32 cellular contexts compared by ENCODE assay signal in genomic region chr11:12372111-12372510, GRCh38. TPM values are rescaled to one million over a fixed set of nuclear protein-coding genes. Genes with fewer than 3 reads are reported as not detected.
"Had no signal": no experiment of that assay in that cellular context is flagged by ENCODE, and none has a peak within 500 bp of the region (broad histone marks: within the 10 kb centered on the region; RNA-seq: fewer than 3 reads in every experiment).

No MANE protein-coding gene starts in this region.

- H3K27ac ChIP-seq: adrenal gland, ascending aorta, breast epithelium, cardiac muscle cell, coronary artery, dorsolateral prefrontal cortex had no signal

- H3K9me3 ChIP-seq: adrenal gland, ascending aorta, breast epithelium had no signal

- ATAC-seq: activated CD4-positive, alpha-beta T cell treated with anti-CD3 and anti-CD28 coated beads for 36 hours; activated CD8-positive, alpha-beta memory T cell treated with anti-CD3 and anti-CD28 coated beads, Interleukin-2, amount 10 ng/mL, durations not matched to agents 7 days and 5 days; activated CD8-positive, alpha-beta T cell treated with anti-CD3 and anti-CD28 coated beads, Interleukin-2, amount 10 ng/mL, durations not matched to agents 7 days and 5 days; activated naive CD8-positive, alpha-beta T cell treated with anti-CD3 and anti-CD28 coated beads, Interleukin-2, amount 50 U/mL, for 24 hours; esophagus mucosa; T-helper 17 cell had no signal

- H3K4me1 ChIP-seq: adrenal gland, breast epithelium had no signal

- H3K36me3 ChIP-seq: adrenal gland, ascending aorta, breast epithelium, cardiac muscle cell had no signal

- H3K4me3 ChIP-seq: adrenal gland, ascending aorta, breast epithelium, cardiac muscle cell, coronary artery, dorsolateral prefrontal cortex had no signal

- DNase-seq: activated CD4-positive, alpha-beta memory T cell treated with anti-CD3 and anti-CD28 coated beads for 36 hours; activated CD4-positive, alpha-beta T cell treated with anti-CD3 and anti-CD28 coated beads for 36 hours; activated CD4-positive, alpha-beta T cell treated with anti-CD3 and anti-CD28 coated beads, Interleukin-2, amount 10 ng/mL, durations not matched to agents 24 days and 14 days; activated CD4-positive, CD25-positive, alpha-beta regulatory T cell; activated CD4-positive, CD25-positive, alpha-beta regulatory T cell treated with anti-CD3 and anti-CD28 coated beads, Interleukin-2, amount 50 U/mL, for 72 hours; activated CD8-positive, alpha-beta memory T cell treated with anti-CD3 and anti-CD28 coated beads, Interleukin-2, amount 10 ng/mL, durations not matched to agents 7 days and 5 days; activated CD8-positive, alpha-beta memory T cell treated with anti-CD3 and anti-CD28 coated beads, Interleukin-2, amount 50 U/mL, for 4 hours; activated CD8-positive, alpha-beta T cell treated with anti-CD3 and anti-CD28 coated beads, Interleukin-2, amount 10 ng/mL, durations not matched to agents 7 days and 5 days; activated effector memory CD4-positive, alpha-beta T cell treated with anti-CD3 and anti-CD28 coated beads, Interleukin-2, amount 50 U/mL, for 16 hours; activated naive CD4-positive, alpha-beta T cell treated with anti-CD3 and anti-CD28 coated beads for 36 hours; activated naive CD8-positive, alpha-beta T cell treated with anti-CD3 and anti-CD28 coated beads for 36 hours; activated naive CD8-positive, alpha-beta T cell treated with anti-CD3 and anti-CD28 coated beads, Interleukin-2, amount 50 U/mL, for 24 hours; activated T-cell treated with anti-CD3 and anti-CD28 coated beads, Interleukin-2, amount 50 U/mL, for 1 hour; activated T-cell treated with anti-CD3 and anti-CD28 coated beads, Interleukin-2, amount 50 U/mL, for 48 hours; adrenal gland; central memory CD4-positive, alpha-beta T cell; cerebellar nuclear complex; dorsolateral prefrontal cortex; effector memory CD4-positive, alpha-beta T cell; endodermal cell; foreskin fibroblast; head of caudate nucleus; T-helper 1 cell; T-helper 17 cell; T1000 had no signal

- H3K27me3 ChIP-seq: adrenal gland, ascending aorta, breast epithelium, cardiac muscle cell had no signal

RNA-seq across cellular contexts. Expression of gene PARVA, which starts 5.3 kb away (rescaled TPM):
- total RNA-seq: activated CD4-positive, alpha-beta T cell treated with anti-CD3 and anti-CD28 coated beads, Interleukin-2, amount 10 ng/mL, durations not matched to agents 24 days and 14 days; activated CD8-positive, alpha-beta memory T cell treated with anti-CD3 and anti-CD28 coated beads, Interleukin-2, amount 10 ng/mL, durations not matched to agents 7 days and 5 days; activated CD8-positive, alpha-beta T cell treated with anti-CD3 and anti-CD28 coated beads, Interleukin-2, amount 10 ng/mL, durations not matched to agents 7 days and 5 days; activated T-helper 1 cell treated with anti-CD3 and anti-CD28 coated beads, Interleukin-12 subunit alpha, Interleukin-12 subunit beta, Interleukin-2, Interleukin-4 antibody, amounts not matched to agents 30 ng/mL and 10 ng/mL and 1 ng/mL, durations not matched to agents 14 hours and 24 hours and 36 hours; activated T-helper 2 cell treated with anti-CD3 and anti-CD28 coated beads, Interferon-gamma antibody, Interleukin-2, Interleukin-4, amounts not matched to agents 10 μg/mL and 5 μg/mL and 100 μg/mL, durations not matched to agents 14 hours and 24 hours and 36 hours had no signal
